18 cellular contexts compared by ENCODE assay signal in the genomic region with DNA sequence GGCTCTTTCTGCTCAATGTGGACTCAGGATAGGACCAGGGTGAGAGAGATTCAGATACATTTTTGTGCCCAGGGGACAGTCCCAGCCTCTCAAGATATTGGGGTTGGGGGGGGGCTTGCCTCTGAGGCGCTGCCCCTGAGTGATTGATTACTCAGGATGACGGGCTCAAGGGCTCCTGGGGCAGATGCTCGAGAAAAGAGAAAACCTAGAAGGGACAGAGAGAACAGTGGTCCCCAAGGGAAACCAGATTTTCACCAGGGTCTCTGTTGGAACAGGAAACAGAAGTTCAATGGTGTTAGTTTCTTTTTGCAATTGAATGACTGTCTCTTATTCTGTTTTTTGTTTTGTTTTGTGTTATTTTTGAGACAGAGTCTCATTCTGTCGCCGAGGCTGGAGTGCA. TPM values are rescaled to one million over a fixed set of nuclear protein-coding genes. Genes with fewer than 3 reads are reported as not detected.
"Had no signal": no experiment of that assay in that cellular context is flagged by ENCODE, and none has a peak within 500 bp of the region (broad histone marks: within the 10 kb centered on the region; RNA-seq: fewer than 3 reads in every experiment).

No MANE protein-coding gene starts in this region.

- DNase-seq: activated CD4-positive, alpha-beta memory T cell treated with anti-CD3 and anti-CD28 coated beads for 36 hours; activated CD4-positive, alpha-beta T cell treated with anti-CD3 and anti-CD28 coated beads for 36 hours; activated CD8-positive, alpha-beta memory T cell treated with anti-CD3 and anti-CD28 coated beads, Interleukin-2, amount 10 ng/mL, durations not matched to agents 7 days and 5 days; activated T-cell treated with anti-CD3 and anti-CD28 coated beads, Interleukin-2, amount 50 U/mL, for 1 hour; cortex of kidney; effector CD8-positive, alpha-beta T cell; foreskin fibroblast; left ventricle myocardium superior; mesendoderm; natural killer cell; occipital lobe; right cardiac atrium; small intestine; stimulated activated CD4-positive, alpha-beta T cell treated with anti-CD3 and anti-CD28 coated beads, Interleukin-4, amount 100 ng/mL, for 4 hours; stimulated activated CD8-positive, alpha-beta memory T cell treated with anti-CD3 and anti-CD28 coated beads, Interleukin-4, amount 100 ng/mL, for 48 hours; stimulated activated naive CD4-positive, alpha-beta T cell treated with Interleukin-2 at 50 U/mL for 16 hours; T-helper 2 cell; trophoblast cell had no signal

- ATAC-seq: activated CD4-positive, alpha-beta T cell treated with anti-CD3 and anti-CD28 coated beads for 36 hours; activated CD8-positive, alpha-beta memory T cell treated with anti-CD3 and anti-CD28 coated beads, Interleukin-2, amount 10 ng/mL, durations not matched to agents 7 days and 5 days; left ventricle myocardium superior; right cardiac atrium had no signal

RNA-seq across cellular contexts. Expression of a gene that starts 19.3 kb away (rescaled TPM):
- total RNA-seq: activated CD4-positive, alpha-beta memory T cell treated with anti-CD3 and anti-CD28 coated beads for 36 hours had no signal
